Comparison of ENCODE assay signal across 8 cellular contexts in genomic region chr6:131063028-131063763, GRCh38. TPM values are rescaled to one million over a fixed set of nuclear protein-coding genes. Genes with fewer than 3 reads are reported as not detected.
A peak's percentile ranks its signal among the peaks of the same experiment; 100 is the strongest.
DNase-seq lines count a peak whose midpoint lies in the region; ATAC-seq and TF ChIP-seq lines count a peak whose summit lies in the region.

Gene EPB41L2, minus strand, starts transcription at chr6:131063245. Its CDS starts 106,760 bp downstream, at chr6:130956485.

- peak; percentile 75 for DNase-seq in SIG-M5 treated with dmso at 0.1 percent for 504 hours (lab: John Stamatoyannopoulos, UW; ENCODE audit: unreplicated experiment)
- DNase-seq in SIG-M5 (lab: John Stamatoyannopoulos, UW): no peak
- peak; percentile 38 for DNase-seq in NCI-H345 (lab: John Stamatoyannopoulos, UW)
- DNase-seq in activated CD4-positive, alpha-beta T cell treated with anti-CD3 and anti-CD28 coated beads, Interleukin-2, amount 50 U/mL, for 4 hours: peak; percentile 72 to 74
- DNase-seq in dermis blood vessel endothelial cell: peak; percentile 92
- DNase-seq in stimulated activated CD4-positive, alpha-beta T cell treated with anti-CD3 and anti-CD28 coated beads, Interleukin-4, amount 100 ng/mL, for 24 hours: peak; percentile 74

- peak; percentile 67 for ATAC-seq in HG02973 (IDR thresholded peaks at IDR 0.05; ENCODE audit: unreplicated experiment)

- H3K27me3 ChIP-seq in liver (ENCODE audit: control insufficient read depth in 4 of 4, insufficient read depth in 4 of 4, low read length in 3 of 4): no peaks in the 10 kb centered on the region

- WGBS in liver: under 1% methylated on average over 61 of the region's 61 CpGs

- H3K4me1 ChIP-seq in liver (ENCODE audit: control insufficient read depth in 4 of 4, insufficient read depth in 4 of 4, low read length in 3 of 4): peaks cover 3 to 9% (median 5%) of the 10 kb centered on the region in 4 donors

- peak within 1 kb of the TSS; percentile 74 to 89 for H3K9ac ChIP-seq in liver (ENCODE audit: low read depth in 1 of 2, low read length in 2 of 2)

- H3K27ac ChIP-seq in liver (ENCODE audit: low read depth in 1 of 2, low read length in 2 of 2): peak within 1 kb of the TSS; percentile 58 to 93

- no peaks in the 10 kb centered on the region for H3K36me3 ChIP-seq in liver (ENCODE audit: control insufficient read depth in 4 of 4, insufficient read depth in 3 of 4, low read depth in 1 of 4, low read length in 3 of 4)

- TF ChIP-seq RAD21 in liver (IDR thresholded peaks at IDR 0.05): peak in 1 of 2 donors; percentile 27

- TF ChIP-seq CTCF in liver (IDR thresholded peaks at IDR 0.05; ENCODE audit: low read depth, low read length, missing input control): peak; percentile 44

- H3K9me3 ChIP-seq in liver (ENCODE audit: control insufficient read depth in 4 of 4, low read length in 3 of 4): no peaks in the 10 kb centered on the region

- H3K4me3 ChIP-seq in liver (ENCODE audit: low read depth in 1 of 3, low read length in 3 of 3): peak within 1 kb of the TSS; percentile 61 to 83 (median 64)

TF ChIP-seq in liver, 16 proteins besides CTCF, POLR2A, EP300 and RAD21:
- TF ChIP-seq FOXA1 (IDR thresholded peaks at IDR 0.05): no peak
- TF ChIP-seq EGR1 (IDR thresholded peaks at IDR 0.05; ENCODE audit: low read depth in 2 of 2): peak; percentile 26 to 58
- TF ChIP-seq, protein P1, sequence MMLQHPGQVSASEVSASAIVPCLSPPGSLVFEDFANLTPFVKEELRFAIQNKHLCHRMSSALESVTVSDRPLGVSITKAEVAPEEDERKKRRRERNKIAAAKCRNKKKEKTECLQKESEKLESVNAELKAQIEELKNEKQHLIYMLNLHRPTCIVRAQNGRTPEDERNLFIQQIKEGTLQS (IDR thresholded peaks at IDR 0.05): no peak
- TF ChIP-seq GABPA (IDR thresholded peaks at IDR 0.05 in 1 of 2, conservative IDR thresholded peaks at IDR 0.05 in 1 of 2): peak in 1 of 2 donors; percentile 47
- no peak for TF ChIP-seq RXRA (IDR thresholded peaks at IDR 0.05)
- TF ChIP-seq HNF4G (IDR thresholded peaks at IDR 0.05): no peak
- TF ChIP-seq SP1 (IDR thresholded peaks at IDR 0.05): peak; percentile 35
- TF ChIP-seq HNF4A (conservative IDR thresholded peaks at IDR 0.05): peak; percentile 11 to 35
- TF ChIP-seq NR2F2 (IDR thresholded peaks at IDR 0.05): peak; percentile 23
- TF ChIP-seq, protein P2, sequence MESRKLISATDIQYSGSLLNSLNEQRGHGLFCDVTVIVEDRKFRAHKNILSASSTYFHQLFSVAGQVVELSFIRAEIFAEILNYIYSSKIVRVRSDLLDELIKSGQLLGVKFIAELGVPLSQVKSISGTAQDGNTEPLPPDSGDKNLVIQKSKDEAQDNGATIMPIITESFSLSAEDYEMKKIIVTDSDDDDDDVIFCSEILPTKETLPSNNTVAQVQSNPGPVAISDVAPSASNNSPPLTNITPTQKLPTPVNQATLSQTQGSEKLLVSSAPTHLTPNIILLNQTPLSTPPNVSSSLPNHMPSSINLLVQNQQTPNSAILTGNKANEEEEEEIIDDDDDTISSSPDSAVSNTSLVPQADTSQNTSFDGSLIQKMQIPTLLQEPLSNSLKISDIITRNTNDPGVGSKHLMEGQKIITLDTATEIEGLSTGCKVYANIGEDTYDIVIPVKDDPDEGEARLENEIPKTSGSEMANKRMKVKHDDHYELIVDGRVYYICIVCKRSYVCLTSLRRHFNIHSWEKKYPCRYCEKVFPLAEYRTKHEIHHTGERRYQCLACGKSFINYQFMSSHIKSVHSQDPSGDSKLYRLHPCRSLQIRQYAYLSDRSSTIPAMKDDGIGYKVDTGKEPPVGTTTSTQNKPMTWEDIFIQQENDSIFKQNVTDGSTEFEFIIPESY (IDR thresholded peaks at IDR 0.05): peak; percentile 50
- TF ChIP-seq, protein P3, sequence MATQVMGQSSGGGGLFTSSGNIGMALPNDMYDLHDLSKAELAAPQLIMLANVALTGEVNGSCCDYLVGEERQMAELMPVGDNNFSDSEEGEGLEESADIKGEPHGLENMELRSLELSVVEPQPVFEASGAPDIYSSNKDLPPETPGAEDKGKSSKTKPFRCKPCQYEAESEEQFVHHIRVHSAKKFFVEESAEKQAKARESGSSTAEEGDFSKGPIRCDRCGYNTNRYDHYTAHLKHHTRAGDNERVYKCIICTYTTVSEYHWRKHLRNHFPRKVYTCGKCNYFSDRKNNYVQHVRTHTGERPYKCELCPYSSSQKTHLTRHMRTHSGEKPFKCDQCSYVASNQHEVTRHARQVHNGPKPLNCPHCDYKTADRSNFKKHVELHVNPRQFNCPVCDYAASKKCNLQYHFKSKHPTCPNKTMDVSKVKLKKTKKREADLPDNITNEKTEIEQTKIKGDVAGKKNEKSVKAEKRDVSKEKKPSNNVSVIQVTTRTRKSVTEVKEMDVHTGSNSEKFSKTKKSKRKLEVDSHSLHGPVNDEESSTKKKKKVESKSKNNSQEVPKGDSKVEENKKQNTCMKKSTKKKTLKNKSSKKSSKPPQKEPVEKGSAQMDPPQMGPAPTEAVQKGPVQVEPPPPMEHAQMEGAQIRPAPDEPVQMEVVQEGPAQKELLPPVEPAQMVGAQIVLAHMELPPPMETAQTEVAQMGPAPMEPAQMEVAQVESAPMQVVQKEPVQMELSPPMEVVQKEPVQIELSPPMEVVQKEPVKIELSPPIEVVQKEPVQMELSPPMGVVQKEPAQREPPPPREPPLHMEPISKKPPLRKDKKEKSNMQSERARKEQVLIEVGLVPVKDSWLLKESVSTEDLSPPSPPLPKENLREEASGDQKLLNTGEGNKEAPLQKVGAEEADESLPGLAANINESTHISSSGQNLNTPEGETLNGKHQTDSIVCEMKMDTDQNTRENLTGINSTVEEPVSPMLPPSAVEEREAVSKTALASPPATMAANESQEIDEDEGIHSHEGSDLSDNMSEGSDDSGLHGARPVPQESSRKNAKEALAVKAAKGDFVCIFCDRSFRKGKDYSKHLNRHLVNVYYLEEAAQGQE (IDR thresholded peaks at IDR 0.05): peak; percentile 36
- peak; percentile 46 for TF ChIP-seq YY1 (IDR thresholded peaks at IDR 0.05)

RNA-seq across cellular contexts. Expression of gene EPB41L2, which starts in this region (rescaled TPM):
- total RNA-seq in dermis blood vessel endothelial cell (94.4 and 200 TPM in 2 replicates), liver (10 to 100 TPM; 27.1 to 43.3 TPM)
- 10 to 100 TPM in 1 of 2 donors, 1 to 10 TPM in 1; 10.0 to 10.2 TPM for polyA plus RNA-seq in liver
